Comparison of ENCODE assay signal across 26 cellular contexts in the genomic region with DNA sequence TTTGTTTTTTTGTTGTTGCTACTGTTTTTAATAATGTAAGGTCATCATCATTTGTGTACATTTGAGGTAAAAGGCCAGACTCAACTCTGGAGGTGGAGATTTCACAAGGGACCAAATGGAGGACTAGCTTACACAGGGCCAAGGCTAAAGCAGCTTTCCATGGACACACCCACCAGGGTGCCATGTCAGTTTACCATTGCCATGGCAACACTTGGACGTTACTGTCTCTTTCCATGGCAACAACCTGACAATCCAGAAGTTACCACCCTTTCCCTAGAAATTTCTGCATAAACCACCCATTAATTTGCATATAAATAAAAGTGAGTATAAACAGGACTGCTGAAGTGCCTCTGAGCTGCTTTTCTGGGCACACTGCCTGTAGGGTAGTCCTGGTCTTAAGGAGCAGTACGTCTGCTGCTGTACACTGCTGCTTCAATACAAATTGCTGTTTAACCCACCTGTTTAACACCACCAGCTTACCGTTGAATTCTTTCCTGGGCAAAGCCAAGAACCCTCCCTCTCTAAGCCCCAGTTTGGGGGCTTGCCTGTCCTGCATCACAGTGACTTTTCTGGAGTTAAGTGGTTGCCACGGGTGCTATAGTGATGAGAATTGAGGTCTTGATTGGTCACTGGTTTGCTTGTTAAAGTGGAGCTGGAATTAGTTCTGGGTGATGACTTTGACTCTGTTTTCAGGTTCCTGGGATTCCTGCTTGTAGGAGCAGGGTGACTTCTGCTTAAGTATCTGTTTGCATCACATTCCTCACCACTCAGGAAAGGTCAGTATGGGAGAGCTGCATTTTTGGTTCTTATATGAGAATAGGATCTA.
A peak's percentile ranks its signal among the peaks of the same experiment; 100 is the strongest.
DNase-seq lines count a peak whose midpoint lies in the region; ATAC-seq and TF ChIP-seq lines count a peak whose summit lies in the region.
"Had no signal": no experiment of that assay in that cellular context is flagged by ENCODE, and none has a peak within 500 bp of the region (broad histone marks: within the 10 kb centered on the region; RNA-seq: fewer than 3 reads in every experiment).

No MANE protein-coding gene starts in this region.

- no peak for TF ChIP-seq POLR2A in right lobe of liver (IDR thresholded peaks at IDR 0.05)

- intact Hi-C loops in right lobe of liver (cut with DNase I), result no loop called here

- peak overlapping the region; percentile 48 for H3K4me2 ChIP-seq in GM23338
- no peak overlapping the region for H3K4me2 ChIP-seq in mesendoderm (ENCODE audit: low read length)

- no peaks in the 10 kb centered on the region for H3K79me2 ChIP-seq in GM23338 (replicated peaks; ENCODE audit: insufficient read depth)
- H3K79me2 ChIP-seq in mesendoderm (ENCODE audit: control insufficient read depth, insufficient read depth, low read length), result no peaks in the 10 kb centered on the region

- no peaks in the 10 kb centered on the region for H3F3A ChIP-seq in GM23338 (replicated peaks; ENCODE audit: low read depth)

- H3K4me3 Mint-ChIP-seq in GM23338, result no peak overlapping the region
- H3K4me3 Mint-ChIP-seq: activated CD8-positive, alpha-beta T cell treated with anti-CD3 and anti-CD28 coated beads, Interleukin-2, amount 10 ng/mL, durations not matched to agents 7 days and 5 days; nephron progenitor cell; T-cell had no signal

- H3K27me3 ChIP-seq in GM23338 (ENCODE audit: insufficient read depth) (no peaks in the 10 kb centered on the region), mesendoderm (ENCODE audit: insufficient read depth, low read length, poor library complexity) (no peaks in the 10 kb centered on the region), HAP-1 (ENCODE audit: low read depth) (no peaks in the 10 kb centered on the region), right lobe of liver (no peaks in the 10 kb centered on the region)
- H3K27me3 ChIP-seq: sigmoid colon had no signal

- peaks cover 19% of the 10 kb centered on the region for H3K4me1 Mint-ChIP-seq in GM23338
- H3K4me1 Mint-ChIP-seq: T-cell had no signal

- no peak overlapping the region for H3K9ac ChIP-seq in mesendoderm (ENCODE audit: low read length)

- no peak overlapping the region for H2BK15ac ChIP-seq in mesendoderm (replicated peaks; ENCODE audit: low read depth)

- peak overlapping the region; percentile 85 for H3K27ac Mint-ChIP-seq in GM23338
- H3K27ac Mint-ChIP-seq: activated CD8-positive, alpha-beta T cell treated with anti-CD3 and anti-CD28 coated beads, Interleukin-2, amount 10 ng/mL, durations not matched to agents 7 days and 5 days; nephron progenitor cell; T-cell had no signal

- H3K56ac ChIP-seq in mesendoderm (ENCODE audit: low read length), result no peak overlapping the region

- no peak overlapping the region for H2BK5ac ChIP-seq in mesendoderm (ENCODE audit: low read length)

- no peak overlapping the region for H4K5ac ChIP-seq in mesendoderm (ENCODE audit: low read length)

- H4K8ac ChIP-seq in mesendoderm (ENCODE audit: low read depth, low read length), result no peak overlapping the region

- H3K9me3 ChIP-seq in HAP-1 (peaks cover 3% of the 10 kb centered on the region; the same call in 1 of the 2 replicates), right lobe of liver (no peaks in the 10 kb centered on the region)
- H3K9me3 ChIP-seq: sigmoid colon, thoracic aorta had no signal

- peak; percentile 95 for ATAC-seq in GM23338
- no peak for ATAC-seq in GM19467 (IDR thresholded peaks at IDR 0.05; ENCODE audit: unreplicated experiment)
- no peak for ATAC-seq in right lobe of liver
- ATAC-seq: activated CD8-positive, alpha-beta T cell treated with anti-CD3 and anti-CD28 coated beads, Interleukin-2, amount 10 ng/mL, durations not matched to agents 7 days and 5 days; heart right ventricle; Panc1; stimulated activated naive CD8-positive, alpha-beta T cell treated with anti-CD3 and anti-CD28 coated beads, Interleukin-15, Interleukin-2, amounts not matched to agents 100 U/mL and 50 U/mL, for 24 hours; T-cell had no signal

- no peak overlapping the region for H3K23ac ChIP-seq in mesendoderm (ENCODE audit: low read length)

- H3K36me3 ChIP-seq in GM23338 (ENCODE audit: insufficient read depth) (no peaks in the 10 kb centered on the region), mesendoderm (ENCODE audit: control insufficient read depth, insufficient read depth, low read length) (no peaks in the 10 kb centered on the region), HAP-1 (replicated peaks) (no peaks in the 10 kb centered on the region), right lobe of liver (no peaks in the 10 kb centered on the region)
- H3K36me3 ChIP-seq: heart right ventricle, sigmoid colon, thoracic aorta had no signal

- peak overlapping the region; percentile 70 for H3K27ac ChIP-seq in GM23338 (ENCODE audit: low read depth)
- no peak overlapping the region for H3K27ac ChIP-seq in mesendoderm (ENCODE audit: low read depth, low read length)
- H3K27ac ChIP-seq in right lobe of liver, result no peak overlapping the region
- H3K27ac ChIP-seq: C4-2B, heart right ventricle, sigmoid colon, thoracic aorta had no signal

- no peaks in the 10 kb centered on the region for H3K79me1 ChIP-seq in mesendoderm (ENCODE audit: low read length)

- H3K4me1 ChIP-seq in GM23338 (ENCODE audit: insufficient read depth) (peaks cover 11% of the 10 kb centered on the region), mesendoderm (ENCODE audit: control insufficient read depth, low read depth, low read length) (no peaks in the 10 kb centered on the region), HAP-1 (no peaks in the 10 kb centered on the region), right lobe of liver (no peaks in the 10 kb centered on the region)
- H3K4me1 ChIP-seq: heart right ventricle, sigmoid colon had no signal

- H3K18ac ChIP-seq in mesendoderm (ENCODE audit: low read length), result no peak overlapping the region

- H4K20me1 ChIP-seq in GM23338 (replicated peaks; ENCODE audit: insufficient read depth), result no peaks in the 10 kb centered on the region

- H2BK120ac ChIP-seq in mesendoderm (ENCODE audit: low read depth, low read length), result no peak overlapping the region

- 0 out of 2 replicates have a peak, but pooled peaks cover 4% of the 10 kb centered on the region for H3K9me2 ChIP-seq in GM23338 (ENCODE audit: insufficient read depth)

- no peak overlapping the region for H2AK5ac ChIP-seq in mesendoderm (ENCODE audit: low read length)

- TF ChIP-seq CTCF in GM23338 (conservative IDR thresholded peaks at IDR 0.05; ENCODE audit: low read depth in 2 of 2), result no peak
- TF ChIP-seq CTCF in right lobe of liver (IDR thresholded peaks at IDR 0.05), result no peak

- H3K4me3 ChIP-seq in GM23338, result peak overlapping the region; percentile 8; the same call in 1 of the 2 replicates
- no peak overlapping the region for H3K4me3 ChIP-seq in mesendoderm (ENCODE audit: low read length)
- H3K4me3 ChIP-seq in HAP-1, result no peak overlapping the region
- H3K4me3 ChIP-seq in right lobe of liver, result no peak overlapping the region
- H3K4me3 ChIP-seq: heart right ventricle, sigmoid colon, thoracic aorta had no signal

- no CpG with 5 or more reads among the region's 4 CpGs for WGBS in mesendoderm (ENCODE audit: extremely low coverage, insufficient coverage, low lambda C conversion rate)
- 45% methylated on average over 4 of the region's 4 CpGs for WGBS in right lobe of liver (ENCODE audit: insufficient coverage, low coverage, low lambda C conversion rate, missing lambda C conversion rate)

- H2AFZ ChIP-seq in GM23338, result no peak overlapping the region

- peak; percentile 87 for DNase-seq in GM23338 (ENCODE audit: low spot score)
- DNase-seq in NCI-H1092 treated with DMSO at 0.1 percent for 48 hours (lab: John Stamatoyannopoulos, UW), result peak; percentile 26
- peak; percentile 59 for DNase-seq in ecto neural progenitor cell (ENCODE audit: low spot score)
- peak; percentile 82 for DNase-seq in mesendoderm
- DNase-seq in effector CD8-positive, alpha-beta T cell (lab: John Stamatoyannopoulos, UW), result no peak
- no peak for DNase-seq in HAP-1 (ENCODE audit: low spot score in 2 of 2)
- DNase-seq in right lobe of liver, result no peak
- DNase-seq: activated CD8-positive, alpha-beta T cell treated with anti-CD3 and anti-CD28 coated beads, Interleukin-2, amount 10 ng/mL, durations not matched to agents 7 days and 5 days; activated effector memory CD4-positive, alpha-beta T cell treated with anti-CD3 and anti-CD28 coated beads, Interleukin-2, amount 50 U/mL, for 16 hours; activated T-cell treated with anti-CD3 and anti-CD28 coated beads for 4 hours; effector CD4-positive, alpha-beta T cell; erythroblast; foreskin fibroblast; heart right ventricle; islet precursor cell; KBM-7; NCI-H187; NCI-H345; nephron progenitor cell; sigmoid colon; stimulated activated naive CD8-positive, alpha-beta T cell treated with anti-CD3 and anti-CD28 coated beads, Interleukin-15, Interleukin-2, amounts not matched to agents 100 U/mL and 50 U/mL, for 24 hours; T-cell had no signal

- no peak overlapping the region for H3K4ac ChIP-seq in mesendoderm (ENCODE audit: low read depth, low read length)

- H3K27me3 Mint-ChIP-seq in GM23338 (ENCODE audit: insufficient read depth, low read depth, poor library complexity), result peaks cover 3% of the 10 kb centered on the region

- H3K36me3 Mint-ChIP-seq in GM23338 (ENCODE audit: low read depth), result no peaks in the 10 kb centered on the region
- H3K36me3 Mint-ChIP-seq: T-cell had no signal

- peaks cover 8% of the 10 kb centered on the region; the same call in 2 of the 3 replicates for H3K9me3 Mint-ChIP-seq in GM23338

- in situ Hi-C loops in HAP-1 (cut with MboI; ENCODE audit: low sequenced_read_pairs), result no loop called here

Comparison
In these comparisons a context has a peak if more than half of its experiments do, and no peak if none do; other contexts are left out.
1. DNase-seq: peak in GM23338 (single experiment), NCI-H1092 treated with DMSO at 0.1 percent for 48 hours (single experiment), ecto neural progenitor cell (single experiment) and mesendoderm (single experiment); none in effector CD8-positive, alpha-beta T cell (single experiment), HAP-1 (0 of 2) and right lobe of liver (0 of 3).